9 cellular contexts compared by ENCODE assay signal in the genomic region with DNA sequence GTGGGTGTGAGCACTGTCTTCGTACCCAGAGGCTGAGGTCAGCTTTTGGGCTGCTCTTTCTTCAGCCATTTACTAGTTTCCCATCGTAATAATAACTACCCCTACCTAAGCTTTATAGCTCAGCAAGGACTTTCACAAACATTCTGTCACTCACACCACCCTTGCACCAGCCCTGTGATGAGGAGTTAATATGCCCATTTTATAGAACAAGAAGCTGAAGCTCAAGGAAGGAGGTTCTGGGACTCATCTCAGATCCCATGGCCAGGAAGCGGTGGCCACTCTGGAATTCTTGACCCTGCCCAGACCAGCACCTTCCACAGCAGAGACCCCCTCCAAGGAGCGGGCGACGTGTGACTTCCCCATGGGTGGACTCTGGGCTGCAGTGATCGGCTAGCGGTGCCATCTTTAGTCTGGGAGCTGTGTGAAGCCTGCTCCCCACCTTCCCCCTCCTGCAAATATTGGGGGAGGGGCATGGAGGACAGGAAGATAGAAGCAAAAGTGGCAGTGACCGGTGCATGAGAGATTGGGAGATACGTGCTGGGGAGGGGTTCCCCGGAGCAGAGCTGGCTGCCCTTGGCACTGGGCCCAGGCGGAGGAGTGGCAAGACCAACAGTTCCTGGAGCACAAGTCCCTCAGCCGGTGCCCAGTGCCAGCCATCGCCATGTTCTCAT.
A peak's percentile ranks its signal among the peaks of the same experiment; 100 is the strongest.
DNase-seq lines count a peak whose midpoint lies in the region; ATAC-seq and TF ChIP-seq lines count a peak whose summit lies in the region.
"Had no signal": no experiment of that assay in that cellular context is flagged by ENCODE, and none has a peak within 500 bp of the region (broad histone marks: within the 10 kb centered on the region; RNA-seq: fewer than 3 reads in every experiment).

No MANE protein-coding gene starts in this region.

- DNase-seq in DMS153 treated with DMSO at 0.1 percent for 48 hours (lab: John Stamatoyannopoulos, UW; ENCODE audit: unreplicated experiment) = peak; percentile 89
- peak; percentile 90 for DNase-seq in NCI-H69 (lab: John Stamatoyannopoulos, UW)
- DNase-seq in esophagus squamous epithelium (lab: John Stamatoyannopoulos, UW) = no peak
- DNase-seq in posterior vena cava (ENCODE audit: low spot score) = peak; percentile 88
- no peak for DNase-seq in activated CD4-positive, alpha-beta T cell treated with anti-CD3 and anti-CD28 coated beads for 1 hour
- DNase-seq in foreskin keratinocyte = no peak
- DNase-seq in AML-193 (lab: John Stamatoyannopoulos, UW) = no peak

- H3K4me1 ChIP-seq in esophagus squamous epithelium (peaks cover 41 to 72% (median 46%) of the 10 kb centered on the region in 3 donors), foreskin keratinocyte (peaks cover 14% of the 10 kb centered on the region)

- H3K27me3 ChIP-seq in esophagus squamous epithelium = no peaks in the 10 kb centered on the region
- H3K27me3 ChIP-seq in foreskin keratinocyte = no peaks in the 10 kb centered on the region

- H3K36me3 ChIP-seq in esophagus squamous epithelium = no peaks in the 10 kb centered on the region

- H3K27ac ChIP-seq in esophagus squamous epithelium (peak overlapping the region; percentile 84 to 95 (median 92)), foreskin keratinocyte (no peak overlapping the region)

- TF ChIP-seq CTCF in esophagus squamous epithelium (IDR thresholded peaks at IDR 0.05) (no peak), foreskin keratinocyte (conservative IDR thresholded peaks at IDR 0.05) (no peak)

- TF ChIP-seq POLR2A in esophagus squamous epithelium (IDR thresholded peaks at IDR 0.05) = no peak

- WGBS in esophagus squamous epithelium, 2 donors = 38 to 40% methylated on average over 6 to 10 of the region's 14 CpGs

- ATAC-seq in foreskin keratinocyte (no peak), HG03039 (IDR thresholded peaks at IDR 0.05; ENCODE audit: unreplicated experiment) (no peak)
- ATAC-seq: stimulated activated naive CD8-positive, alpha-beta T cell treated with anti-CD3 and anti-CD28 coated beads, Interleukin-15, amount 100 ng/mL, for 72 hours had no signal

- no peaks in the 10 kb centered on the region for H3K9me3 ChIP-seq in esophagus squamous epithelium

- no peak overlapping the region for H3K4me3 ChIP-seq in esophagus squamous epithelium

- intact Hi-C loops in esophagus squamous epithelium (cut with DNase I) = no loop called here
- intact Hi-C loops in posterior vena cava (cut with DNase I) = no loop called here

Comparison
In these comparisons a context has a peak if more than half of its experiments do, and no peak if none do; other contexts are left out.
1. DNase-seq: peak in DMS153 treated with DMSO at 0.1 percent for 48 hours (single experiment), NCI-H69 (single experiment) and posterior vena cava (single experiment); none in esophagus squamous epithelium (single experiment), activated CD4-positive, alpha-beta T cell treated with anti-CD3 and anti-CD28 coated beads for 1 hour (single experiment), foreskin keratinocyte (0 of 2) and AML-193 (0 of 2).